8 cellular contexts compared by ENCODE assay signal in the genomic region with DNA sequence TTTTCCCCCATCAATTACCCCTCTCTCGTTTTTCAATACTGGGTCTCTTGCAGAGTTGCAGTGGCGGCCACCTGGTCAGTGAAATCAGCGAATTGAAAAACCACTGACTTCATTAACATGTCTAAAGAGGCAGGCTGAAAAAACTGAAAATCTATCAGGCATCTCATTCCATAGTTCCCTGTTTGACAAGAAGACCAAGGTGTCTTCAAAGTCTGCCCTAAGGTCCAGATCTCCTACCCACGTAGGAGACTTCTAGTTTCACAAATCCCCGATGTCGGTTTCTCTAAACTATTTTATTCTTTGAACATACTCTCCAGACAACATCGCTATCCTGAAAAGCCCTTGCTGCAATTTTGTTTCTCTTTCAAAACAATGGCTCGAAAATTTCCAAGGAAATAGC.
A peak's percentile ranks its signal among the peaks of the same experiment; 100 is the strongest.
DNase-seq lines count a peak whose midpoint lies in the region; ATAC-seq, FAIRE-seq and TF ChIP-seq lines count a peak whose summit lies in the region.

No MANE protein-coding gene starts in this region.

- DNase-seq in NCI-H748 (lab: John Stamatoyannopoulos, UW; ENCODE audit: unreplicated experiment), result peak; percentile 55
- no peak for DNase-seq in NCI-H748 treated with DMSO at 0.1 percent for 48 hours (lab: John Stamatoyannopoulos, UW)
- DNase-seq in HTR-8/SVneo (ENCODE audit: insufficient read length, low spot score), result no peak

- no peak; the same call in 1 of the 2 replicates for TF ChIP-seq CTCF in WI38 (IDR thresholded peaks at IDR 0.05; ENCODE audit: low read depth, low read length)

- FAIRE-seq in HTR-8/SVneo (lab: Jason Lieb, UNC), result no peak

- H3K4me3 ChIP-seq in WI38 (ENCODE audit: low read depth, low read length) (peak overlapping the region; percentile 95), iPS-15b (ENCODE audit: low read depth, low read length) (peak overlapping the region; percentile 71), stomach smooth muscle (ENCODE audit: low read length in 2 of 2) (peak overlapping the region; percentile 55 to 93)

- peak overlapping the region; percentile 85 for H3K27ac ChIP-seq in stomach smooth muscle (ENCODE audit: low read length)

- H3K36me3 ChIP-seq in iPS-15b (ENCODE audit: control insufficient read depth, insufficient read depth, low read length) (peaks cover 29% of the 10 kb centered on the region), stomach smooth muscle (ENCODE audit: control insufficient read depth in 2 of 2, insufficient read depth in 2 of 2, low read length in 2 of 2) (peaks cover 14% of the 10 kb centered on the region in 2 donors)

- no peaks in the 10 kb centered on the region for H3K27me3 ChIP-seq in iPS-15b (ENCODE audit: control insufficient read depth, insufficient read depth, low read length)
- no peaks in the 10 kb centered on the region for H3K27me3 ChIP-seq in stomach smooth muscle (ENCODE audit: control insufficient read depth in 1 of 2, insufficient read depth in 2 of 2, low read length in 2 of 2)

- H3K9ac ChIP-seq in iPS-15b (ENCODE audit: low read depth, low read length) (peak overlapping the region; percentile 84), stomach smooth muscle (ENCODE audit: low read length in 2 of 2) (peak overlapping the region in 1 of 2 donors; percentile 71)

- peaks cover 5% of the 10 kb centered on the region for H3K4me1 ChIP-seq in iPS-15b (ENCODE audit: control insufficient read depth, insufficient read depth, low read length)
- H3K4me1 ChIP-seq in stomach smooth muscle (ENCODE audit: control insufficient read depth, insufficient read depth, low read length), result peaks cover 37% of the 10 kb centered on the region

- H3K9me3 ChIP-seq in iPS-15b (ENCODE audit: control insufficient read depth, insufficient read depth, low read length) (no peaks in the 10 kb centered on the region), stomach smooth muscle (ENCODE audit: control insufficient read depth in 2 of 2, low read length in 2 of 2) (no peaks in the 10 kb centered on the region)

- ATAC-seq in GM18858 (IDR thresholded peaks at IDR 0.05; ENCODE audit: unreplicated experiment), result no peak
- ATAC-seq in HG03354 (IDR thresholded peaks at IDR 0.05; ENCODE audit: poor library complexity, severe bottlenecking, unreplicated experiment), result no peak
